Comparison of ENCODE assay signal across 13 cellular contexts in genomic region chr15:98951493-98952320, GRCh38. TPM values are rescaled to one million over a fixed set of nuclear protein-coding genes. Genes with fewer than 3 reads are reported as not detected.
A peak's percentile ranks its signal among the peaks of the same experiment; 100 is the strongest.
DNase-seq lines count a peak whose midpoint lies in the region; ATAC-seq and TF ChIP-seq lines count a peak whose summit lies in the region.
"Had no signal": no experiment of that assay in that cellular context is flagged by ENCODE, and none has a peak within 500 bp of the region (broad histone marks: within the 10 kb centered on the region; RNA-seq: fewer than 3 reads in every experiment).

No MANE protein-coding gene starts in this region.

- peaks cover 5 to 11% of the 10 kb centered on the region in 2 donors for H3K36me3 Mint-ChIP-seq in activated naive CD4-positive, alpha-beta T cell treated with anti-CD3 and anti-CD28 coated beads, Interleukin-2, amount 50 U/mL, for 72 hours

- H4K12ac ChIP-seq in trophoblast cell (ENCODE audit: low read depth, low read length) = no peak overlapping the region

- H3K4me2 ChIP-seq in trophoblast cell (ENCODE audit: low read length) = no peak overlapping the region
- H3K4me2 ChIP-seq: neural progenitor cell had no signal

- no peak for TF ChIP-seq POLR2A in upper lobe of left lung (IDR thresholded peaks at IDR 0.05)

- H2AK5ac ChIP-seq in trophoblast cell (ENCODE audit: low read length) = no peak overlapping the region

- no peak overlapping the region for H3K9ac ChIP-seq in muscle layer of colon (ENCODE audit: low read length)
- H3K9ac ChIP-seq in trophoblast cell (ENCODE audit: low read length) = no peak overlapping the region
- H3K9ac ChIP-seq: neural progenitor cell had no signal

- no peak overlapping the region for H3K14ac ChIP-seq in trophoblast cell (ENCODE audit: low read length)

- H2BK120ac ChIP-seq in trophoblast cell (ENCODE audit: insufficient read depth, low read length, poor library complexity) = no peak overlapping the region

- 84% methylated on average over 19 of the region's 19 CpGs for WGBS in upper lobe of left lung, 2 donors
- WGBS in trophoblast cell (ENCODE audit: extremely low coverage, insufficient coverage, insufficient read length) = no CpG with 5 or more reads among the region's 19 CpGs

- H3K36me3 ChIP-seq in ascending aorta (peaks cover 31 to 41% of the 10 kb centered on the region in 2 donors), muscle layer of colon (ENCODE audit: insufficient read depth, low read length) (peaks cover 41% of the 10 kb centered on the region), upper lobe of left lung (peaks cover 15 to 66% (median 37%) of the 10 kb centered on the region in 4 donors), trophoblast cell (ENCODE audit: control insufficient read depth in 1 of 2, insufficient read depth in 2 of 2, low read length in 2 of 2) (peaks cover 74 to 92% of the 10 kb centered on the region in 2 experiments)
- H3K36me3 ChIP-seq: neural progenitor cell had no signal

- H3K27ac ChIP-seq in ascending aorta (peak overlapping the region; percentile 95 to 98), muscle layer of colon (ENCODE audit: low read depth, low read length) (peak overlapping the region; percentile 79), upper lobe of left lung (peak overlapping the region; percentile 74 to 84 (median 77)), trophoblast cell (ENCODE audit: low read depth, low read length) (no peak overlapping the region)
- H3K27ac ChIP-seq: neural progenitor cell had no signal

- no peak overlapping the region for H4K91ac ChIP-seq in trophoblast cell (ENCODE audit: low read depth, low read length)

- H3K9me3 ChIP-seq in ascending aorta = no peaks in the 10 kb centered on the region
- no peaks in the 10 kb centered on the region for H3K9me3 ChIP-seq in muscle layer of colon (ENCODE audit: low read length)
- no peaks in the 10 kb centered on the region for H3K9me3 ChIP-seq in upper lobe of left lung
- H3K9me3 ChIP-seq in trophoblast cell (ENCODE audit: insufficient read depth, low read depth, low read length) = no peaks in the 10 kb centered on the region

- no peak overlapping the region for H3K4ac ChIP-seq in trophoblast cell (ENCODE audit: low read depth, low read length)

- no peak overlapping the region for H4K8ac ChIP-seq in trophoblast cell (ENCODE audit: low read depth, low read length)

- no peak overlapping the region for H3K23ac ChIP-seq in trophoblast cell (ENCODE audit: low read length)

- H3K4me3 ChIP-seq in ascending aorta (no peak overlapping the region), muscle layer of colon (ENCODE audit: low read depth in 1 of 2, low read length in 2 of 2) (no peak overlapping the region), upper lobe of left lung (no peak overlapping the region), trophoblast cell (ENCODE audit: low read depth, low read length) (no peak overlapping the region)
- H3K4me3 ChIP-seq: neural progenitor cell had no signal

- H3K9me3 Mint-ChIP-seq in activated naive CD4-positive, alpha-beta T cell treated with anti-CD3 and anti-CD28 coated beads, Interleukin-2, amount 50 U/mL, for 72 hours = no peaks in the 10 kb centered on the region
- H3K9me3 Mint-ChIP-seq: neural progenitor cell had no signal

- no peak for ATAC-seq in activated naive CD4-positive, alpha-beta T cell treated with anti-CD3 and anti-CD28 coated beads, Interleukin-2, amount 50 U/mL, for 72 hours
- no peak for ATAC-seq in upper lobe of left lung (ENCODE audit: low FRiP score in 2 of 2)

- H3K4me1 ChIP-seq in ascending aorta = peaks cover 20 to 63% of the 10 kb centered on the region in 2 donors
- H3K4me1 ChIP-seq in muscle layer of colon (ENCODE audit: insufficient read depth, low read length) = peaks cover 43% of the 10 kb centered on the region
- H3K4me1 ChIP-seq in upper lobe of left lung = peaks cover 0 to 30% (median 19%) of the 10 kb centered on the region in 4 donors
- no peaks in the 10 kb centered on the region for H3K4me1 ChIP-seq in trophoblast cell (ENCODE audit: control insufficient read depth in 1 of 2, insufficient read depth in 2 of 2, low read length in 2 of 2)
- H3K4me1 ChIP-seq: neural progenitor cell had no signal

- intact Hi-C loops in ascending aorta (cut with DNase I) = no loop called here

- H3K27ac Mint-ChIP-seq in activated naive CD4-positive, alpha-beta T cell treated with anti-CD3 and anti-CD28 coated beads, Interleukin-2, amount 50 U/mL, for 72 hours = peak overlapping the region; percentile 84 to 90
- H3K27ac Mint-ChIP-seq: neural progenitor cell had no signal

- no peak for TF ChIP-seq EP300 in upper lobe of left lung (IDR thresholded peaks at IDR 0.05)

- no peaks in the 10 kb centered on the region for H3K79me2 ChIP-seq in trophoblast cell (ENCODE audit: control insufficient read depth, insufficient read depth, low read length, poor library complexity)

- H3K27me3 ChIP-seq in ascending aorta = no peaks in the 10 kb centered on the region
- no peaks in the 10 kb centered on the region for H3K27me3 ChIP-seq in muscle layer of colon (ENCODE audit: control insufficient read depth in 1 of 2, insufficient read depth in 2 of 2, low read length in 2 of 2)
- H3K27me3 ChIP-seq in upper lobe of left lung = no peaks in the 10 kb centered on the region
- no peaks in the 10 kb centered on the region for H3K27me3 ChIP-seq in trophoblast cell (ENCODE audit: insufficient read depth, low read length)
- H3K27me3 ChIP-seq: neural progenitor cell had no signal

- H2AFZ ChIP-seq in trophoblast cell (ENCODE audit: insufficient read depth, low read length, poor library complexity) = no peak overlapping the region
- H2AFZ ChIP-seq: neural progenitor cell had no signal

- H3K18ac ChIP-seq in trophoblast cell (ENCODE audit: low read length) = no peak overlapping the region

- no peaks in the 10 kb centered on the region for H3K79me1 ChIP-seq in trophoblast cell (ENCODE audit: low read length)

- no peak for TF ChIP-seq CTCF in ascending aorta (IDR thresholded peaks at IDR 0.05)
- no peak for TF ChIP-seq CTCF in upper lobe of left lung (IDR thresholded peaks at IDR 0.05)

- no peak for DNase-seq in activated naive CD4-positive, alpha-beta T cell treated with anti-CD3 and anti-CD28 coated beads, Interleukin-2, amount 50 U/mL, for 72 hours (ENCODE audit: low spot score in 2 of 2)
- no peak for DNase-seq in activated naive CD4-positive, alpha-beta T cell (lab: John Stamatoyannopoulos, UW)
- DNase-seq in ascending aorta (ENCODE audit: low spot score in 2 of 2) (no peak), upper lobe of left lung (no peak), trophoblast cell (no peak), NCI-H146 treated with DMSO at 0.1 percent for 48 hours (lab: John Stamatoyannopoulos, UW; ENCODE audit: unreplicated experiment) (no peak), DMS53 treated with DMSO at 0.1 percent for 48 hours (lab: John Stamatoyannopoulos, UW; ENCODE audit: unreplicated experiment) (no peak)
- DNase-seq: activated T-cell treated with anti-CD3 and anti-CD28 coated beads for 4 hours, anterior cingulate cortex, DMS79 treated with DMSO at 0.1 percent for 48 hours, NCI-H2107 had no signal

- H2BK5ac ChIP-seq in trophoblast cell (ENCODE audit: low read depth, low read length, poor library complexity) = no peak overlapping the region

- no peak overlapping the region for H2BK12ac ChIP-seq in trophoblast cell (ENCODE audit: low read length)

RNA-seq across cellular contexts. Expression of gene PGPEP1L, which starts 55.9 kb away (rescaled TPM):
- not detected for total RNA-seq in activated naive CD4-positive, alpha-beta T cell treated with anti-CD3 and anti-CD28 coated beads, Interleukin-2, amount 50 U/mL, for 72 hours
- total RNA-seq in ascending aorta (not detected), upper lobe of left lung (not detected)
- 0.04 and 0.06 TPM in 2 replicates for polyA plus RNA-seq in trophoblast cell (2013)
